8 cellular contexts compared by ENCODE assay signal in genomic region chr4:87007345-87008181, GRCh38.
DNase-seq lines count a peak whose midpoint lies in the region; ATAC-seq, FAIRE-seq and TF ChIP-seq lines count a peak whose summit lies in the region.
"Had no signal": no experiment of that assay in that cellular context is flagged by ENCODE, and none has a peak within 500 bp of the region (broad histone marks: within the 10 kb centered on the region; RNA-seq: fewer than 3 reads in every experiment).

No MANE protein-coding gene starts in this region.

- H3K27ac Mint-ChIP-seq in effector memory CD8-positive, alpha-beta T cell = peak overlapping the region; percentile 97 to 100
- H3K27ac Mint-ChIP-seq in mesothelial cell of epicardium = peak overlapping the region; percentile 81
- peak overlapping the region; percentile 94 for H3K27ac Mint-ChIP-seq in stimulated activated memory B cell treated with anti-CD40 and anti-IgM and Interleukin-4, amounts not matched to agents 10 μg/mL and 1 μg/mL and 100 μg/mL, for 72 hours

- peaks cover 33 to 53% of the 10 kb centered on the region in 2 donors for H3K4me1 Mint-ChIP-seq in effector memory CD8-positive, alpha-beta T cell (ENCODE audit: low read depth in 2 of 2)
- peaks cover 30% of the 10 kb centered on the region for H3K4me1 Mint-ChIP-seq in mesothelial cell of epicardium
- H3K4me1 Mint-ChIP-seq in stimulated activated memory B cell treated with anti-CD40 and anti-IgM and Interleukin-4, amounts not matched to agents 10 μg/mL and 1 μg/mL and 100 μg/mL, for 72 hours = peaks cover 55% of the 10 kb centered on the region

- TF ChIP-seq CTCF in mesothelial cell of epicardium (IDR thresholded peaks at IDR 0.05; ENCODE audit: unreplicated experiment) (no peak), D721Med (IDR thresholded peaks at IDR 0.05; ENCODE audit: insufficient read depth, missing control alignments) (no peak)

- peaks cover 21% of the 10 kb centered on the region for H3K36me3 Mint-ChIP-seq in effector memory CD8-positive, alpha-beta T cell (ENCODE audit: insufficient read depth)
- H3K36me3 Mint-ChIP-seq in mesothelial cell of epicardium = no peaks in the 10 kb centered on the region
- no peaks in the 10 kb centered on the region for H3K36me3 Mint-ChIP-seq in stimulated activated memory B cell treated with anti-CD40 and anti-IgM and Interleukin-4, amounts not matched to agents 10 μg/mL and 1 μg/mL and 100 μg/mL, for 72 hours

- no peak for FAIRE-seq in D721Med (lab: Jason Lieb, UNC)
- FAIRE-seq: islet of Langerhans had no signal

- H3K4me3 Mint-ChIP-seq in effector memory CD8-positive, alpha-beta T cell = peak overlapping the region; percentile 90 to 94
- H3K4me3 Mint-ChIP-seq in mesothelial cell of epicardium = peak overlapping the region; percentile 81
- peak overlapping the region; percentile 96 for H3K4me3 Mint-ChIP-seq in stimulated activated memory B cell treated with anti-CD40 and anti-IgM and Interleukin-4, amounts not matched to agents 10 μg/mL and 1 μg/mL and 100 μg/mL, for 72 hours

- H3K9me3 Mint-ChIP-seq in effector memory CD8-positive, alpha-beta T cell = no peaks in the 10 kb centered on the region
- no peaks in the 10 kb centered on the region for H3K9me3 Mint-ChIP-seq in mesothelial cell of epicardium
- no peaks in the 10 kb centered on the region for H3K9me3 Mint-ChIP-seq in stimulated activated memory B cell treated with anti-CD40 and anti-IgM and Interleukin-4, amounts not matched to agents 10 μg/mL and 1 μg/mL and 100 μg/mL, for 72 hours

- DNase-seq in NCI-H2227 (lab: John Stamatoyannopoulos, UW; ENCODE audit: unreplicated experiment) (peak; percentile 50), mesothelial cell of epicardium (ENCODE audit: low spot score in 2 of 2, unreplicated experiment in 2 of 2) (peak in 1 of 2 experiments; percentile 49), D721Med (ENCODE audit: insufficient read length, low spot score) (no peak)
- DNase-seq in activated CD4-positive, alpha-beta T cell treated with anti-CD3 and anti-CD28 coated beads, Interleukin-2, amount 50 U/mL, for 4 hours = peak; percentile 19 to 46
- peak in 2 of 3 experiments; percentile 6 to 20 for DNase-seq in effector memory CD8-positive, alpha-beta T cell

- no peaks in the 10 kb centered on the region for H3K27me3 Mint-ChIP-seq in effector memory CD8-positive, alpha-beta T cell
- peaks cover 5% of the 10 kb centered on the region for H3K27me3 Mint-ChIP-seq in mesothelial cell of epicardium (ENCODE audit: low read depth)
- H3K27me3 Mint-ChIP-seq in stimulated activated memory B cell treated with anti-CD40 and anti-IgM and Interleukin-4, amounts not matched to agents 10 μg/mL and 1 μg/mL and 100 μg/mL, for 72 hours = no peaks in the 10 kb centered on the region

- peak; percentile 1 for ATAC-seq in GM19463 (IDR thresholded peaks at IDR 0.05; ENCODE audit: unreplicated experiment)
- no peak for ATAC-seq in effector memory CD8-positive, alpha-beta T cell (replicated peaks)
- ATAC-seq in stimulated activated memory B cell treated with anti-CD40 and anti-IgM and Interleukin-4, amounts not matched to agents 10 μg/mL and 1 μg/mL and 100 μg/mL, for 72 hours = no peak
